In the genomic region with DNA sequence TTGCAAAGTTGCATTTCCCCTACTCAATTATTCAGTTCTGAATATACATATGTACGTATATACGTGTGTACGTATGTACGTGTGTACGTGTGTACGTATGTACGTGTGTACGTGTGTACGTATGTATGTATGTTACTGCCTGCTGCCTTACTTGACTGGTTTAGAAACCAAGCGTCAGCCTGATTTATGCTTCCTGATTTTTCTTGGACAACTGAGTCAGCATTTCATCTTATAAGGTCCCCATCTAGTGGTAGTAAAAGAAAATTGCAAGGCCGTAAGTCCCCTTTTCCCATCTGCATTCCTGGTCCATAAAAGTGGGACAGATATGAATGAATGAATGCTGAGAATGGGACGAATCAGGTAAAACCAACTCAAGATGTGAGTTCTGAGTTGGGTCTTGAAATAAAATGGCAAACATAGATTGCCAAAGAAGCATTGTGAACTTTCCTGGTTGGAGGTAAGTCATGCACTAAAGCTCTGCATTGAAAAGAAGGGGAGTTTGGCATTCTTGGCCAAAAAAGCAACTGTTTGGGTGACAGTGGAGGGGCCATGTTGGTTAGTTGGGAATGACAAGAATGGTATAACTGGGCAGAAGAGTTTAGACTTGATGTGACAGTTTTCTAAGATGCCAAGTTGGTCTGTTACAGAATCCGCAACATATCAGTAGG, we compare ENCODE assay signal across 9 cellular contexts.
DNase-seq lines count a peak whose midpoint lies in the region; TF ChIP-seq lines count a peak whose summit lies in the region.
"Had no signal": no experiment of that assay in that cellular context is flagged by ENCODE, and none has a peak within 500 bp of the region (broad histone marks: within the 10 kb centered on the region; RNA-seq: fewer than 3 reads in every experiment).

No MANE protein-coding gene starts in this region.

- no peaks in the 10 kb centered on the region for H3K9me3 ChIP-seq in Loucy (ENCODE audit: insufficient read depth, low read depth, low read length)
- H3K9me3 ChIP-seq in SU-DHL-6 (ENCODE audit: insufficient read depth, low read length) = no peaks in the 10 kb centered on the region
- H3K9me3 ChIP-seq: neutrophil had no signal

- H3K4me3 ChIP-seq in Loucy (ENCODE audit: low read length, poor library complexity, severe bottlenecking) = no peak overlapping the region
- H3K4me3 ChIP-seq in SU-DHL-6 (ENCODE audit: insufficient read depth, low read length, poor library complexity, severe bottlenecking) = no peak overlapping the region

- no peak overlapping the region for H3K27ac ChIP-seq in SU-DHL-6 (ENCODE audit: low read depth, low read length)
- H3K27ac ChIP-seq: neutrophil had no signal

- no peak overlapping the region for H3K9ac ChIP-seq in Loucy (ENCODE audit: low read depth, low read length, poor library complexity, severe bottlenecking)
- H3K9ac ChIP-seq in SU-DHL-6 (ENCODE audit: low read length) = no peak overlapping the region

- H4K20me1 ChIP-seq in Loucy (ENCODE audit: insufficient read depth, low read length, poor library complexity, severe bottlenecking) (no peaks in the 10 kb centered on the region), SU-DHL-6 (ENCODE audit: low read depth, low read length) (no peaks in the 10 kb centered on the region)

- H3K79me2 ChIP-seq in Loucy (ENCODE audit: insufficient read depth, low read length) = no peaks in the 10 kb centered on the region
- H3K79me2 ChIP-seq in SU-DHL-6 (ENCODE audit: insufficient read depth, low read length) = no peaks in the 10 kb centered on the region

- TF ChIP-seq CTCF in Loucy (conservative IDR thresholded peaks at IDR 0.05; ENCODE audit: low read length) = peak; percentile 87
- TF ChIP-seq CTCF in SU-DHL-6 (IDR thresholded peaks at IDR 0.05; ENCODE audit: insufficient read depth, low read length, poor library complexity, severe bottlenecking) = peak; percentile 60

- no peaks in the 10 kb centered on the region for H3K36me3 ChIP-seq in Loucy (ENCODE audit: insufficient read depth, low read length)
- H3K36me3 ChIP-seq in SU-DHL-6 (ENCODE audit: low read length) = no peaks in the 10 kb centered on the region
- H3K36me3 ChIP-seq: neutrophil had no signal

- H3K4me1 ChIP-seq in Loucy (ENCODE audit: insufficient read depth, low read length, poor library complexity, severe bottlenecking) = no peaks in the 10 kb centered on the region

- H3F3A ChIP-seq in Loucy (ENCODE audit: low read depth) (no peaks in the 10 kb centered on the region), SU-DHL-6 (ENCODE audit: insufficient read depth) (no peaks in the 10 kb centered on the region)

- H3K9me2 ChIP-seq in Loucy (replicated peaks; ENCODE audit: low read depth, low read length) (no peaks in the 10 kb centered on the region), SU-DHL-6 (replicated peaks; ENCODE audit: insufficient read depth, low read length) (no peaks in the 10 kb centered on the region)

- H2AFZ ChIP-seq in Loucy (ENCODE audit: low read length) (no peak overlapping the region), SU-DHL-6 (ENCODE audit: low read depth, low read length, severe bottlenecking) (no peak overlapping the region)

- peak; percentile 38 for DNase-seq in Daoy (ENCODE audit: low read depth)
- peak; percentile 50 for DNase-seq in glomerular visceral epithelial cell (ENCODE audit: extremely low spot score)
- peak; percentile 15 for DNase-seq in smooth muscle cell of the brain vasculature (ENCODE audit: low read depth, low spot score)
- DNase-seq in activated CD8-positive, alpha-beta memory T cell treated with anti-CD3 and anti-CD28 coated beads, Interleukin-2, amount 50 U/mL, for 48 hours = no peak
- no peak for DNase-seq in 8988T
- no peak for DNase-seq in activated T-cell treated with anti-CD3 and anti-CD28 coated beads, Interleukin-2, amount 50 U/mL, for 48 hours

- no peak overlapping the region for H3K4me2 ChIP-seq in Loucy (ENCODE audit: low read depth, low read length, poor library complexity, severe bottlenecking)
- H3K4me2 ChIP-seq in SU-DHL-6 (ENCODE audit: low read depth, low read length, poor library complexity, severe bottlenecking) = no peak overlapping the region

- H3K27me3 ChIP-seq in Loucy (ENCODE audit: insufficient read depth, low read length, poor library complexity, severe bottlenecking) (no peaks in the 10 kb centered on the region), SU-DHL-6 (ENCODE audit: low read length) (no peaks in the 10 kb centered on the region)
- H3K27me3 ChIP-seq: neutrophil had no signal

Comparison
In these comparisons a context has a peak if more than half of its experiments do, and no peak if none do; other contexts are left out.
1. DNase-seq: peak in Daoy (single experiment), glomerular visceral epithelial cell (single experiment) and smooth muscle cell of the brain vasculature (single experiment); none in activated CD8-positive, alpha-beta memory T cell treated with anti-CD3 and anti-CD28 coated beads, Interleukin-2, amount 50 U/mL, for 48 hours (single experiment), 8988T (single experiment) and activated T-cell treated with anti-CD3 and anti-CD28 coated beads, Interleukin-2, amount 50 U/mL, for 48 hours (0 of 2).